Comparison of ENCODE assay signal across 1 cellular context in the genomic region with DNA sequence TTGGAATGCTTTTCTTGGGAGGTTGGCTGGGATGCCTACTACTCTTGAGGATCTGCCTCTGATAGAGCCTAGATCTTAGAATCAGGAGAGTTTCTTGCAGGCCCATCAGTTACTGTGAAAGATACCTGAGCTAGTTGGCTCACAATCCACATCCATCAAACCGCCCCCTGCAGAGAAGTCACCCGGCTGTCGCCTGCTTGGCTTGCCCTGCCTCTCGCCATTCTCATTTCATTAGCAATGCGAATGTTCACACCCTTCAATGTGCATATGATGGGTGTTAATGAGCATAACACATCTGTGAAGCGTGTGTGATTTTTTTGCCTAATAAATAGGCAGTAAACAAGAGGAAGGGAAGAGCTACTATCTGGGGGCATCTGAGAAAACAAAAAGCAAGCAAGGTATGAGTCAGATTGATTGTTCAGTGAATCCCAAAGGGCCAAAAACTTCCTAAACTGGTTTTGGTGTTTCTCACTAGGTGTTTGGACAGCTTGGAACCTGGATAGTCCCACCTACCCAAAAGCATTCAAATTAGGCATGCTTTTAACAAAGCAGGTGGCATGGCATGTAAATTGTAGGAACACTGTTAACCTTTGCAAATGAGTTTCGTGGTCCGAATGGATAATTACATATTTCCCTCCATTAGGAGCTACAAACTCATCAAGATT.
TF ChIP-seq lines count a peak whose summit lies in the region.

No MANE protein-coding gene starts in this region.

TF ChIP-seq in WTC11, 78 proteins besides CTCF, POLR2A, EP300 and RAD21 (continued from another document):
- TF ChIP-seq KAT7 (CRISPR knock-in tag; IDR thresholded peaks at IDR 0.05; ENCODE audit: borderline replicate concordance) (no peak), SMAD4 (CRISPR knock-in tag; IDR thresholded peaks at IDR 0.05) (no peak), EMX1 (CRISPR knock-in tag; IDR thresholded peaks at IDR 0.05) (no peak), ESRRA (CRISPR knock-in tag; IDR thresholded peaks at IDR 0.05; ENCODE audit: borderline replicate concordance) (no peak), GABPB1 (CRISPR knock-in tag; IDR thresholded peaks at IDR 0.05) (no peak), NR1H2 (CRISPR knock-in tag; IDR thresholded peaks at IDR 0.05) (no peak)
- TF ChIP-seq, protein P1, sequence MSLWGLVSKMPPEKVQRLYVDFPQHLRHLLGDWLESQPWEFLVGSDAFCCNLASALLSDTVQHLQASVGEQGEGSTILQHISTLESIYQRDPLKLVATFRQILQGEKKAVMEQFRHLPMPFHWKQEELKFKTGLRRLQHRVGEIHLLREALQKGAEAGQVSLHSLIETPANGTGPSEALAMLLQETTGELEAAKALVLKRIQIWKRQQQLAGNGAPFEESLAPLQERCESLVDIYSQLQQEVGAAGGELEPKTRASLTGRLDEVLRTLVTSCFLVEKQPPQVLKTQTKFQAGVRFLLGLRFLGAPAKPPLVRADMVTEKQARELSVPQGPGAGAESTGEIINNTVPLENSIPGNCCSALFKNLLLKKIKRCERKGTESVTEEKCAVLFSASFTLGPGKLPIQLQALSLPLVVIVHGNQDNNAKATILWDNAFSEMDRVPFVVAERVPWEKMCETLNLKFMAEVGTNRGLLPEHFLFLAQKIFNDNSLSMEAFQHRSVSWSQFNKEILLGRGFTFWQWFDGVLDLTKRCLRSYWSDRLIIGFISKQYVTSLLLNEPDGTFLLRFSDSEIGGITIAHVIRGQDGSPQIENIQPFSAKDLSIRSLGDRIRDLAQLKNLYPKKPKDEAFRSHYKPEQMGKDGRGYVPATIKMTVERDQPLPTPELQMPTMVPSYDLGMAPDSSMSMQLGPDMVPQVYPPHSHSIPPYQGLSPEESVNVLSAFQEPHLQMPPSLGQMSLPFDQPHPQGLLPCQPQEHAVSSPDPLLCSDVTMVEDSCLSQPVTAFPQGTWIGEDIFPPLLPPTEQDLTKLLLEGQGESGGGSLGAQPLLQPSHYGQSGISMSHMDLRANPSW (CRISPR knock-in tag; conservative IDR thresholded peaks at IDR 0.05; ENCODE audit: low read depth), result no peak
- TF ChIP-seq, protein P2, sequence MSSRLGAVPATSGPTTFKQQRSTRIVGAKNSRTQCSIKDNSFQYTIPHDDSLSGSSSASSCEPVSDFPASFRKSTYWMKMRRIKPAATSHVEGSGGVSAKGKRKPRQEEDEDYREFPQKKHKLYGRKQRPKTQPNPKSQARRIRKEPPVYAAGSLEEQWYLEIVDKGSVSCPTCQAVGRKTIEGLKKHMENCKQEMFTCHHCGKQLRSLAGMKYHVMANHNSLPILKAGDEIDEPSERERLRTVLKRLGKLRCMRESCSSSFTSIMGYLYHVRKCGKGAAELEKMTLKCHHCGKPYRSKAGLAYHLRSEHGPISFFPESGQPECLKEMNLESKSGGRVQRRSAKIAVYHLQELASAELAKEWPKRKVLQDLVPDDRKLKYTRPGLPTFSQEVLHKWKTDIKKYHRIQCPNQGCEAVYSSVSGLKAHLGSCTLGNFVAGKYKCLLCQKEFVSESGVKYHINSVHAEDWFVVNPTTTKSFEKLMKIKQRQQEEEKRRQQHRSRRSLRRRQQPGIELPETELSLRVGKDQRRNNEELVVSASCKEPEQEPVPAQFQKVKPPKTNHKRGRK (CRISPR knock-in tag; IDR thresholded peaks at IDR 0.05; ENCODE audit: borderline replicate concordance), result no peak
